Comparison of ENCODE assay signal across 14 cellular contexts in genomic region chr1:229897540-229897939, GRCh38.
DNase-seq lines count a peak whose midpoint lies in the region; ATAC-seq and TF ChIP-seq lines count a peak whose summit lies in the region.
"Had no signal": no experiment of that assay in that cellular context is flagged by ENCODE, and none has a peak within 500 bp of the region (broad histone marks: within the 10 kb centered on the region; RNA-seq: fewer than 3 reads in every experiment).

No MANE protein-coding gene starts in this region.

- in situ Hi-C loops in GM23248 (cut with MboI): no loop called here

- no peaks in the 10 kb centered on the region for H3F3A ChIP-seq in GM23248 (ENCODE audit: insufficient read depth)
- no peaks in the 10 kb centered on the region for H3F3A ChIP-seq in PC-3 (ENCODE audit: low read length, unreplicated experiment)

- H3K36me3 ChIP-seq in GM23248 (ENCODE audit: low read depth) (no peaks in the 10 kb centered on the region), PC-3 (ENCODE audit: low read depth, low read length) (no peaks in the 10 kb centered on the region)
- H3K36me3 ChIP-seq: SJSA1 had no signal

- H3K9ac ChIP-seq in GM23248 (no peak overlapping the region), PC-3 (ENCODE audit: low read length) (no peak overlapping the region)

- H4K20me1 ChIP-seq in GM23248 (ENCODE audit: insufficient read depth): no peaks in the 10 kb centered on the region
- no peaks in the 10 kb centered on the region for H4K20me1 ChIP-seq in PC-3 (ENCODE audit: low read length)

- POLR2A ChIA-PET in PC-3 (lab: Charles Lee; ENCODE audit: unreplicated experiment): no interaction called here

- no peak overlapping the region for H3K4me3 Mint-ChIP-seq in activated T-helper 2 cell treated with anti-CD3 and anti-CD28 coated beads, Interferon-gamma antibody, Interleukin-2, Interleukin-4, amounts not matched to agents 10 μg/mL and 5 μg/mL and 100 μg/mL, durations not matched to agents 14 hours and 24 hours and 36 hours (ENCODE audit: low read depth)

- no peaks in the 10 kb centered on the region; the same call in none of the 2 replicates for H3K27me3 ChIP-seq in GM23248 (replicated peaks; ENCODE audit: insufficient read depth)
- peaks cover 30% of the 10 kb centered on the region for H3K27me3 ChIP-seq in PC-3 (ENCODE audit: low read length)
- H3K27me3 ChIP-seq: SJSA1 had no signal

- intact Hi-C loops in sciatic nerve (cut with DNase I) (no loop called here), PC-3 (cut with micrococcal nuclease) (no loop called here)
- intact Hi-C loops in activated T-helper 2 cell treated with anti-CD3 and anti-CD28 coated beads, Interferon-gamma antibody, Interleukin-2, Interleukin-4, amounts not matched to agents 10 μg/mL and 5 μg/mL and 100 μg/mL, durations not matched to agents 14 hours and 24 hours and 36 hours (cut with micrococcal nuclease): no loop called here

- ATAC-seq in sciatic nerve (peak; percentile 58), PC-3 (no peak)
- ATAC-seq: GM12878 had no signal

- H3K9me3 ChIP-seq in GM23248 (ENCODE audit: low read depth) (no peaks in the 10 kb centered on the region), PC-3 (ENCODE audit: low read length) (no peaks in the 10 kb centered on the region)
- H3K9me3 ChIP-seq: SJSA1 had no signal

- H3K9me2 ChIP-seq in GM23248 (ENCODE audit: insufficient read depth): no peaks in the 10 kb centered on the region
- no peaks in the 10 kb centered on the region for H3K9me2 ChIP-seq in PC-3 (replicated peaks; ENCODE audit: low read length)

- DNase-seq in Ammon's horn (ENCODE audit: low spot score): peak; percentile 36
- DNase-seq in NCI-H446 treated with DMSO at 0.1 percent for 48 hours (lab: John Stamatoyannopoulos, UW): peak; percentile 5
- DNase-seq in inferior parietal cortex (ENCODE audit: extremely low spot score): peak; percentile 22
- DNase-seq in sciatic nerve (ENCODE audit: low spot score): no peak
- no peak for DNase-seq in GM23248
- no peak for DNase-seq in HuH-7 (ENCODE audit: low spot score)
- no peak for DNase-seq in PC-3
- DNase-seq in activated T-helper 2 cell treated with anti-CD3 and anti-CD28 coated beads, Interferon-gamma antibody, Interleukin-2, Interleukin-4, amounts not matched to agents 10 μg/mL and 5 μg/mL and 100 μg/mL, durations not matched to agents 14 hours and 24 hours and 36 hours (ENCODE audit: low spot score): no peak
- DNase-seq: DND-41, NCI-H1417, NCI-H187 treated with DMSO at 0.1 percent for 48 hours, NCI-H748 treated with DMSO at 0.1 percent for 48 hours had no signal

- no peaks in the 10 kb centered on the region for H3K79me2 ChIP-seq in GM23248 (ENCODE audit: insufficient read depth)
- H3K79me2 ChIP-seq in PC-3 (ENCODE audit: low read length): no peaks in the 10 kb centered on the region

- no peaks in the 10 kb centered on the region for H3K36me3 Mint-ChIP-seq in activated T-helper 2 cell treated with anti-CD3 and anti-CD28 coated beads, Interferon-gamma antibody, Interleukin-2, Interleukin-4, amounts not matched to agents 10 μg/mL and 5 μg/mL and 100 μg/mL, durations not matched to agents 14 hours and 24 hours and 36 hours (ENCODE audit: low read depth)

- CTCF ChIA-PET in PC-3 (lab: Charles Lee): no interaction called here

- peaks cover 26% of the 10 kb centered on the region for H3K27me3 Mint-ChIP-seq in activated T-helper 2 cell treated with anti-CD3 and anti-CD28 coated beads, Interferon-gamma antibody, Interleukin-2, Interleukin-4, amounts not matched to agents 10 μg/mL and 5 μg/mL and 100 μg/mL, durations not matched to agents 14 hours and 24 hours and 36 hours (ENCODE audit: low read depth)

- H3K4me1 ChIP-seq in GM23248 (ENCODE audit: insufficient read depth): no peaks in the 10 kb centered on the region
- H3K4me1 ChIP-seq in PC-3 (ENCODE audit: insufficient read depth, low read length): peaks cover 25% of the 10 kb centered on the region
- H3K4me1 ChIP-seq: SJSA1 had no signal

- no peaks in the 10 kb centered on the region for H3K9me3 Mint-ChIP-seq in activated T-helper 2 cell treated with anti-CD3 and anti-CD28 coated beads, Interferon-gamma antibody, Interleukin-2, Interleukin-4, amounts not matched to agents 10 μg/mL and 5 μg/mL and 100 μg/mL, durations not matched to agents 14 hours and 24 hours and 36 hours

- BruUV-seq in PC-3 (replicated peaks; lab: Mats Ljungman, UMichigan): no TSS peak

- H2AFZ ChIP-seq in GM23248 (no peak overlapping the region), PC-3 (ENCODE audit: low read length) (no peak overlapping the region)

- no peak for TF ChIP-seq CTCF in PC-3 (conservative IDR thresholded peaks at IDR 0.05; ENCODE audit: low read depth, low read length)

- no peaks in the 10 kb centered on the region for H3K4me1 Mint-ChIP-seq in activated T-helper 2 cell treated with anti-CD3 and anti-CD28 coated beads, Interferon-gamma antibody, Interleukin-2, Interleukin-4, amounts not matched to agents 10 μg/mL and 5 μg/mL and 100 μg/mL, durations not matched to agents 14 hours and 24 hours and 36 hours (ENCODE audit: low read depth)

- H3K4me3 ChIP-seq in GM23248 (no peak overlapping the region), PC-3 (ENCODE audit: low read length) (no peak overlapping the region)
- H3K4me3 ChIP-seq: GM12878, SJSA1 had no signal

- H3K4me2 ChIP-seq in GM23248 (ENCODE audit: unreplicated experiment) (no peak overlapping the region), PC-3 (ENCODE audit: low read length) (no peak overlapping the region)

- H3K27ac Mint-ChIP-seq in activated T-helper 2 cell treated with anti-CD3 and anti-CD28 coated beads, Interferon-gamma antibody, Interleukin-2, Interleukin-4, amounts not matched to agents 10 μg/mL and 5 μg/mL and 100 μg/mL, durations not matched to agents 14 hours and 24 hours and 36 hours: no peak overlapping the region

- H3K27ac ChIP-seq in GM23248 (no peak overlapping the region), PC-3 (ENCODE audit: low read length) (no peak overlapping the region)
- H3K27ac ChIP-seq: SJSA1 had no signal

- WGBS in GM23248 (ENCODE audit: low coverage in 1 of 2, low lambda C conversion rate in 2 of 2, missing lambda C conversion rate in 2 of 2), 2 experiments: 23 to 25% methylated on average over 7 of the region's 7 CpGs

Comparison
In these comparisons a context has a peak if more than half of its experiments do, and no peak if none do; other contexts are left out.
1. DNase-seq: peak in Ammon's horn (single experiment), NCI-H446 treated with DMSO at 0.1 percent for 48 hours (single experiment) and inferior parietal cortex (single experiment); none in sciatic nerve (single experiment), GM23248 (single experiment), HuH-7 (single experiment), PC-3 (single experiment) and activated T-helper 2 cell treated with anti-CD3 and anti-CD28 coated beads, Interferon-gamma antibody, Interleukin-2, Interleukin-4, amounts not matched to agents 10 μg/mL and 5 μg/mL and 100 μg/mL, durations not matched to agents 14 hours and 24 hours and 36 hours (single experiment).